Comparison of ENCODE assay signal across 8 cellular contexts in the genomic region with DNA sequence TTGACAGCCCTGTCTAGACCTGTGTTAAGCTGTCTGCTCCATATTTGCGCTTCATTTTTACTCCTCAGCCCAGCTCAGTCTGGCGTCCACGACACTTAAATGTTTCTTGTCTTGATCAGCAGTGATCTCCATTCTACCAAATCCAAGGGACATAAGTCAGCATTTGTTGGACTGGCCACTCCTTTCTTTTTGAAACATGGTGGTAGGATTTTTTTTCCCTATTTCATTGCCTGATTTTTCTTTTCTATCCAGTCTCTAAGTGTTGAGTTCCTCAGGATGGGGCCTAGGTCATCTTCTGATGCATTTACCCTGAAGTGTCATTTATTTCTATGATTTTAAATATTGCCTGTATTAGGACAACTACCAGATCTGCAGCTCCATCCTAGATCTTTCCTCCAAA. TPM values are rescaled to one million over a fixed set of nuclear protein-coding genes. Genes with fewer than 3 reads are reported as not detected.
A peak's percentile ranks its signal among the peaks of the same experiment; 100 is the strongest.
DNase-seq lines count a peak whose midpoint lies in the region; ATAC-seq and TF ChIP-seq lines count a peak whose summit lies in the region.

No MANE protein-coding gene starts in this region.

- H3K4me2 ChIP-seq in GM23338 = peak overlapping the region; percentile 97

- H4K20me1 ChIP-seq in GM23338 (replicated peaks; ENCODE audit: insufficient read depth) = peaks cover 30% of the 10 kb centered on the region

- peaks cover 49% of the 10 kb centered on the region for H3K79me2 ChIP-seq in GM23338 (replicated peaks; ENCODE audit: insufficient read depth)

- peak overlapping the region; percentile 81 to 83 (median 81) for H3K9ac ChIP-seq in skeletal muscle tissue (ENCODE audit: low read depth in 1 of 3, low read length in 3 of 3)

- peak overlapping the region; percentile 87 for H3K4me3 ChIP-seq in GM23338
- H3K4me3 ChIP-seq in WERI-Rb-1 (ENCODE audit: low read depth, low read length) = peak overlapping the region; percentile 97
- peak overlapping the region; percentile 79 to 84 for H3K4me3 ChIP-seq in foreskin fibroblast (ENCODE audit: low read depth in 1 of 2, low read length in 2 of 2)
- H3K4me3 ChIP-seq in skeletal muscle tissue (ENCODE audit: low read length in 3 of 3) = peak overlapping the region; percentile 92 to 94 (median 93)

- H3K27me3 ChIP-seq in GM23338 (ENCODE audit: insufficient read depth) (no peaks in the 10 kb centered on the region), WERI-Rb-1 (ENCODE audit: insufficient read depth, low read depth, severe bottlenecking) (no peaks in the 10 kb centered on the region), skeletal muscle tissue (ENCODE audit: control insufficient read depth in 3 of 3, insufficient read depth in 3 of 3, low read length in 3 of 3) (no peaks in the 10 kb centered on the region)

- peak overlapping the region; percentile 90 for H3K27ac Mint-ChIP-seq in GM23338

- ATAC-seq in GM23338 (no peak), GM21576 (IDR thresholded peaks at IDR 0.05; ENCODE audit: unreplicated experiment) (no peak)

- H3K27me3 Mint-ChIP-seq in GM23338 (ENCODE audit: insufficient read depth, low read depth, poor library complexity) = peaks cover 8% of the 10 kb centered on the region

- H3K36me3 Mint-ChIP-seq in GM23338 (ENCODE audit: low read depth) = no peaks in the 10 kb centered on the region; the same call in 2 of the 3 replicates

- H3K9me3 ChIP-seq in WERI-Rb-1 (ENCODE audit: severe bottlenecking) (no peaks in the 10 kb centered on the region), skeletal muscle tissue (ENCODE audit: control insufficient read depth in 3 of 3, low read length in 3 of 3) (no peaks in the 10 kb centered on the region)

- peaks cover 10% of the 10 kb centered on the region for H3K4me1 Mint-ChIP-seq in GM23338

- no peaks in the 10 kb centered on the region for H3K9me3 Mint-ChIP-seq in GM23338

- no peak overlapping the region for H2AFZ ChIP-seq in GM23338

- peak overlapping the region; percentile 87 for H3K4me3 Mint-ChIP-seq in GM23338

- H3K27ac ChIP-seq in GM23338 (ENCODE audit: low read depth) (no peak overlapping the region), WERI-Rb-1 (peak overlapping the region; percentile 99), skeletal muscle tissue (ENCODE audit: low read depth, low read length) (peak overlapping the region; percentile 83)

- H3K4me1 ChIP-seq in GM23338 (ENCODE audit: insufficient read depth) (peaks cover 7% of the 10 kb centered on the region), skeletal muscle tissue (ENCODE audit: control insufficient read depth in 3 of 3, insufficient read depth in 3 of 3, low read length in 3 of 3) (peaks cover 22 to 32% (median 23%) of the 10 kb centered on the region in 3 donors)

- no peaks in the 10 kb centered on the region for H3K9me2 ChIP-seq in GM23338 (ENCODE audit: insufficient read depth)

- H3K36me3 ChIP-seq in GM23338 (ENCODE audit: insufficient read depth) (no peaks in the 10 kb centered on the region), WERI-Rb-1 (peaks cover 50% of the 10 kb centered on the region), skeletal muscle tissue (ENCODE audit: control insufficient read depth in 3 of 3, insufficient read depth in 3 of 3, low read length in 3 of 3) (peaks cover 12 to 19% (median 17%) of the 10 kb centered on the region in 3 donors)

- DNase-seq in GM23338 (ENCODE audit: low spot score) (no peak), WERI-Rb-1 (no peak), foreskin fibroblast (no peak), amniotic stem cell (lab: John Stamatoyannopoulos, UW) (no peak)
- no peak for DNase-seq in effector CD4-positive, alpha-beta T cell
- no peak for DNase-seq in stimulated activated CD4-positive, alpha-beta T cell treated with anti-CD3 and anti-CD28 coated beads, Interleukin-2, amount 100 ng/mL, for 48 hours

- TF ChIP-seq CTCF in GM23338 (conservative IDR thresholded peaks at IDR 0.05; ENCODE audit: low read depth in 2 of 2) = no peak
- TF ChIP-seq CTCF in WERI-Rb-1 (IDR thresholded peaks at IDR 0.05; ENCODE audit: low read depth, low read length) = no peak
- TF ChIP-seq CTCF in foreskin fibroblast (IDR thresholded peaks at IDR 0.05; ENCODE audit: low read depth, low read length) = no peak

- 0 out of 2 replicates have a peak, but pooled peaks cover 6% of the 10 kb centered on the region for H3F3A ChIP-seq in GM23338 (replicated peaks; ENCODE audit: low read depth)

TF ChIP-seq in GM23338, 12 proteins besides CTCF, POLR2A, EP300 and RAD21 (continues in another document):
- TF ChIP-seq ZNF114 (CRISPR knock-in tag; IDR thresholded peaks at IDR 0.05) = no peak
- TF ChIP-seq, protein P1, sequence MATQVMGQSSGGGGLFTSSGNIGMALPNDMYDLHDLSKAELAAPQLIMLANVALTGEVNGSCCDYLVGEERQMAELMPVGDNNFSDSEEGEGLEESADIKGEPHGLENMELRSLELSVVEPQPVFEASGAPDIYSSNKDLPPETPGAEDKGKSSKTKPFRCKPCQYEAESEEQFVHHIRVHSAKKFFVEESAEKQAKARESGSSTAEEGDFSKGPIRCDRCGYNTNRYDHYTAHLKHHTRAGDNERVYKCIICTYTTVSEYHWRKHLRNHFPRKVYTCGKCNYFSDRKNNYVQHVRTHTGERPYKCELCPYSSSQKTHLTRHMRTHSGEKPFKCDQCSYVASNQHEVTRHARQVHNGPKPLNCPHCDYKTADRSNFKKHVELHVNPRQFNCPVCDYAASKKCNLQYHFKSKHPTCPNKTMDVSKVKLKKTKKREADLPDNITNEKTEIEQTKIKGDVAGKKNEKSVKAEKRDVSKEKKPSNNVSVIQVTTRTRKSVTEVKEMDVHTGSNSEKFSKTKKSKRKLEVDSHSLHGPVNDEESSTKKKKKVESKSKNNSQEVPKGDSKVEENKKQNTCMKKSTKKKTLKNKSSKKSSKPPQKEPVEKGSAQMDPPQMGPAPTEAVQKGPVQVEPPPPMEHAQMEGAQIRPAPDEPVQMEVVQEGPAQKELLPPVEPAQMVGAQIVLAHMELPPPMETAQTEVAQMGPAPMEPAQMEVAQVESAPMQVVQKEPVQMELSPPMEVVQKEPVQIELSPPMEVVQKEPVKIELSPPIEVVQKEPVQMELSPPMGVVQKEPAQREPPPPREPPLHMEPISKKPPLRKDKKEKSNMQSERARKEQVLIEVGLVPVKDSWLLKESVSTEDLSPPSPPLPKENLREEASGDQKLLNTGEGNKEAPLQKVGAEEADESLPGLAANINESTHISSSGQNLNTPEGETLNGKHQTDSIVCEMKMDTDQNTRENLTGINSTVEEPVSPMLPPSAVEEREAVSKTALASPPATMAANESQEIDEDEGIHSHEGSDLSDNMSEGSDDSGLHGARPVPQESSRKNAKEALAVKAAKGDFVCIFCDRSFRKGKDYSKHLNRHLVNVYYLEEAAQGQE (IDR thresholded peaks at IDR 0.05; ENCODE audit: unreplicated experiment) = no peak
- no peak for TF ChIP-seq EZH2 (IDR thresholded peaks at IDR 0.05; ENCODE audit: low read depth, unreplicated experiment)
- TF ChIP-seq CREB1 (CRISPR knock-in tag; IDR thresholded peaks at IDR 0.05; ENCODE audit: low read depth) = no peak
- TF ChIP-seq, protein P2, sequence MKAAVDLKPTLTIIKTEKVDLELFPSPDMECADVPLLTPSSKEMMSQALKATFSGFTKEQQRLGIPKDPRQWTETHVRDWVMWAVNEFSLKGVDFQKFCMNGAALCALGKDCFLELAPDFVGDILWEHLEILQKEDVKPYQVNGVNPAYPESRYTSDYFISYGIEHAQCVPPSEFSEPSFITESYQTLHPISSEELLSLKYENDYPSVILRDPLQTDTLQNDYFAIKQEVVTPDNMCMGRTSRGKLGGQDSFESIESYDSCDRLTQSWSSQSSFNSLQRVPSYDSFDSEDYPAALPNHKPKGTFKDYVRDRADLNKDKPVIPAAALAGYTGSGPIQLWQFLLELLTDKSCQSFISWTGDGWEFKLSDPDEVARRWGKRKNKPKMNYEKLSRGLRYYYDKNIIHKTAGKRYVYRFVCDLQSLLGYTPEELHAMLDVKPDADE (IDR thresholded peaks at IDR 0.05) = no peak
- TF ChIP-seq JUNB (IDR thresholded peaks at IDR 0.05; ENCODE audit: unreplicated experiment) = no peak
- no peak for TF ChIP-seq STAT1 (IDR thresholded peaks at IDR 0.05; ENCODE audit: unreplicated experiment)
- no peak for TF ChIP-seq ZNF331 (CRISPR knock-in tag; IDR thresholded peaks at IDR 0.05; ENCODE audit: low read depth)
- no peak for TF ChIP-seq NANOG (IDR thresholded peaks at IDR 0.05; ENCODE audit: borderline replicate concordance)

RNA-seq across cellular contexts. Expression of a gene that starts 0.9 kb away (rescaled TPM):
- total RNA-seq in GM23338 (2014; rRNA removed; shearing (Covaris generic)) = 76.1 and 77.5 TPM in 2 replicates
- 52.2 and 60.7 TPM in 2 replicates for polyA plus RNA-seq in GM23338 (2016; fragmentation: Nextera tagmentation; extraction: Ambion mirVana)
- 34.4 TPM for total RNA-seq in skeletal muscle tissue

RNA-seq across cellular contexts. Expression of a gene that starts 1.4 kb away (rescaled TPM):
- total RNA-seq in GM23338 (2014; rRNA removed; shearing (Covaris generic)) = 30.7 and 36.3 TPM in 2 replicates
- 14.6 and 15.6 TPM in 2 replicates for polyA plus RNA-seq in GM23338 (2016; fragmentation: Nextera tagmentation; extraction: Ambion mirVana)
- total RNA-seq in skeletal muscle tissue = 12.5 TPM

RNA-seq across cellular contexts. Expression of a gene that starts 16.5 kb away (rescaled TPM):
- total RNA-seq in GM23338 (2014; rRNA removed; shearing (Covaris generic)) = 1.6 and 4.9 TPM in 2 replicates
- 1.1 and 2.6 TPM in 2 replicates for polyA plus RNA-seq in GM23338 (2016; fragmentation: Nextera tagmentation; extraction: Ambion mirVana)
- total RNA-seq in skeletal muscle tissue = 0.52 TPM

RNA-seq across cellular contexts. Expression of a gene that starts 20.9 kb away (rescaled TPM):
- total RNA-seq in GM23338 (2014; rRNA removed; shearing (Covaris generic)) = 0.28 and 1.2 TPM in 2 replicates
- 1.8 and 1.9 TPM in 2 replicates for polyA plus RNA-seq in GM23338 (2016; fragmentation: Nextera tagmentation; extraction: Ambion mirVana)
- total RNA-seq in skeletal muscle tissue = 8.9 TPM

RNA-seq across cellular contexts. Expression of a gene that starts 22.2 kb away (rescaled TPM):
- 0.16 TPM in 1 of 2 replicates, not detected in the other for total RNA-seq in GM23338 (2014; rRNA removed; shearing (Covaris generic))
- polyA plus RNA-seq in GM23338 (2016; fragmentation: Nextera tagmentation; extraction: Ambion mirVana) = not detected in 2 replicates
- total RNA-seq in skeletal muscle tissue = not detected
